In genomic region chr6:28898710-28898965, GRCh38 we compare ENCODE assay signal across 9 cellular contexts. TPM values are rescaled to one million over a fixed set of nuclear protein-coding genes. Genes with fewer than 3 reads are reported as not detected.
DNase-seq lines count a peak whose midpoint lies in the region; ATAC-seq and TF ChIP-seq lines count a peak whose summit lies in the region.
"Had no signal": no experiment of that assay in that cellular context is flagged by ENCODE, and none has a peak within 500 bp of the region (broad histone marks: within the 10 kb centered on the region; RNA-seq: fewer than 3 reads in every experiment).

No MANE protein-coding gene starts in this region.

- peaks cover 45% of the 10 kb centered on the region for H3K36me3 Mint-ChIP-seq in Caco-2 (ENCODE audit: insufficient read depth, unreplicated experiment)
- H3K36me3 Mint-ChIP-seq in T-helper 17 cell (ENCODE audit: low read depth): peaks cover 5% of the 10 kb centered on the region

- H3K27ac ChIP-seq in ACC112 (ENCODE audit: low read depth, low read length) (peak overlapping the region; percentile 93; the same call in 1 of the 2 replicates), hepatocyte (peak overlapping the region; percentile 99), tibial artery (no peak overlapping the region)
- H3K27ac ChIP-seq: colonic mucosa had no signal

- ATAC-seq in T-helper 17 cell: no peak
- no peak for ATAC-seq in HG03571 (IDR thresholded peaks at IDR 0.05; ENCODE audit: unreplicated experiment)
- ATAC-seq in HG02759 (IDR thresholded peaks at IDR 0.05; ENCODE audit: unreplicated experiment): no peak

- H3K36me3 ChIP-seq in ACC112 (ENCODE audit: insufficient read depth, low read length) (peaks cover 24% of the 10 kb centered on the region), Caco-2 (ENCODE audit: control insufficient read depth, insufficient read depth, low read length) (no peaks in the 10 kb centered on the region), hepatocyte (replicated peaks; ENCODE audit: insufficient read depth, low read depth) (no peaks in the 10 kb centered on the region), tibial artery (peaks cover 21 to 31% (median 30%) of the 10 kb centered on the region in 3 donors)

- DNase-seq in Caco-2: no peak
- DNase-seq in T-helper 17 cell: no peak
- DNase-seq in hepatocyte (ENCODE audit: low spot score): no peak
- DNase-seq in tibial artery: no peak
- DNase-seq in C1 segment of cervical spinal cord (lab: John Stamatoyannopoulos, UW): no peak
- DNase-seq: colonic mucosa had no signal

- no peaks in the 10 kb centered on the region for H4K20me1 ChIP-seq in hepatocyte (ENCODE audit: insufficient read depth, poor library complexity, severe bottlenecking)

- H3K27ac Mint-ChIP-seq in Caco-2 (ENCODE audit: unreplicated experiment): no peak overlapping the region
- H3K27ac Mint-ChIP-seq in T-helper 17 cell: peak overlapping the region; percentile 100

- H3K27me3 ChIP-seq in ACC112 (ENCODE audit: insufficient read depth, low read length) (no peaks in the 10 kb centered on the region), Caco-2 (replicated peaks; ENCODE audit: control insufficient read depth, insufficient read depth, low read length) (no peaks in the 10 kb centered on the region), hepatocyte (no peaks in the 10 kb centered on the region), tibial artery (no peaks in the 10 kb centered on the region)
- H3K27me3 ChIP-seq: colonic mucosa had no signal

- H3K27me3 Mint-ChIP-seq in Caco-2 (ENCODE audit: insufficient read depth, unreplicated experiment) (no peaks in the 10 kb centered on the region), T-helper 17 cell (no peaks in the 10 kb centered on the region)

- H3K9me3 ChIP-seq in Caco-2 (no peaks in the 10 kb centered on the region), T-helper 17 cell (ENCODE audit: control insufficient read depth, low read length, poor library complexity, severe bottlenecking) (no peaks in the 10 kb centered on the region), hepatocyte (ENCODE audit: low read depth) (no peaks in the 10 kb centered on the region), tibial artery (no peaks in the 10 kb centered on the region)
- H3K9me3 ChIP-seq: colonic mucosa had no signal

- H3K4me1 Mint-ChIP-seq in Caco-2 (ENCODE audit: low read depth, unreplicated experiment): no peaks in the 10 kb centered on the region
- H3K4me1 Mint-ChIP-seq in T-helper 17 cell: peaks cover 17% of the 10 kb centered on the region

- CTCF ChIA-PET in Caco-2 (lab: Charles Lee): no interaction called here

- TF ChIP-seq CTCF in Caco-2 (IDR thresholded peaks at IDR 0.05; ENCODE audit: insufficient read depth in 1 of 2, low read depth in 1 of 2, low read length in 1 of 2, severe bottlenecking in 1 of 2, unreplicated experiment in 1 of 2) (no peak), hepatocyte (IDR thresholded peaks at IDR 0.05; ENCODE audit: poor library complexity) (no peak), tibial artery (IDR thresholded peaks at IDR 0.05) (no peak)

- H3K4me3 Mint-ChIP-seq in Caco-2 (ENCODE audit: unreplicated experiment) (peak overlapping the region; percentile 71), T-helper 17 cell (peak overlapping the region; percentile 80)

- POLR2A ChIA-PET in Caco-2 (lab: Charles Lee): interaction anchor here (1.5 kb wide), 1 partner anchor 25 kb away, joined by 5 read pairs; the partner anchor contains the start of gene TRIM27

- H3K9me3 Mint-ChIP-seq in Caco-2 (ENCODE audit: unreplicated experiment): no peaks in the 10 kb centered on the region

- H3K4me1 ChIP-seq in ACC112 (ENCODE audit: control insufficient read depth, insufficient read depth, low read length, unreplicated experiment): no peaks in the 10 kb centered on the region
- H3K4me1 ChIP-seq in Caco-2: no peaks in the 10 kb centered on the region
- H3K4me1 ChIP-seq in hepatocyte (ENCODE audit: insufficient read depth): no peaks in the 10 kb centered on the region
- peaks cover 0 to 15% (median 5%) of the 10 kb centered on the region in 4 donors for H3K4me1 ChIP-seq in tibial artery

- H3K4me3 ChIP-seq in ACC112 (ENCODE audit: low read depth, low read length) (no peak overlapping the region; the same call in 1 of the 2 replicates), Caco-2 (ENCODE audit: low read depth, low read length) (no peak overlapping the region), hepatocyte (no peak overlapping the region), tibial artery (no peak overlapping the region)

- H3K4me2 ChIP-seq in hepatocyte: peak overlapping the region; percentile 77

- no TSS peak for BruUV-seq in Caco-2 (replicated peaks; lab: Mats Ljungman, UMichigan)

- intact Hi-C loops in Caco-2 (cut with micrococcal nuclease; ENCODE audit: unreplicated experiment) (no loop called here), tibial artery (cut with DNase I; ENCODE audit: low total_unique reads) (no loop called here)

- 79% methylated on average over 2 of the region's 2 CpGs for WGBS in hepatocyte (ENCODE audit: low lambda C conversion rate, missing lambda C conversion rate)

- H3K9me2 ChIP-seq in hepatocyte (replicated peaks; ENCODE audit: insufficient read depth): no peaks in the 10 kb centered on the region

- H3K79me2 ChIP-seq in ACC112 (ENCODE audit: control insufficient read depth, insufficient read depth, low read length, unreplicated experiment) (no peaks in the 10 kb centered on the region), hepatocyte (no peaks in the 10 kb centered on the region)

- H2AFZ ChIP-seq in ACC112 (ENCODE audit: low read length, unreplicated experiment) (no peak overlapping the region), hepatocyte (no peak overlapping the region)

RNA-seq across cellular contexts. Expression of gene TRIM27, which starts 25.1 kb away (rescaled TPM):
- total RNA-seq in Caco-2 (2022): 47.6 and 48.7 TPM in 2 replicates
- total RNA-seq in T-helper 17 cell: 10 to 100 TPM; 21.9 to 22.0 TPM
- total RNA-seq in hepatocyte: 60.8 and 62.7 TPM in 2 replicates
- 50.3 and 57.0 TPM in 2 replicates for polyA plus RNA-seq in hepatocyte

Comparison
In these comparisons a context has a peak if more than half of its experiments do, and no peak if none do; other contexts are left out.
1. H3K27ac ChIP-seq: peak in ACC112 (single experiment) and hepatocyte (single experiment); none in tibial artery (0 of 2).